Comparison of ENCODE assay signal across 36 cellular contexts in the genomic region with DNA sequence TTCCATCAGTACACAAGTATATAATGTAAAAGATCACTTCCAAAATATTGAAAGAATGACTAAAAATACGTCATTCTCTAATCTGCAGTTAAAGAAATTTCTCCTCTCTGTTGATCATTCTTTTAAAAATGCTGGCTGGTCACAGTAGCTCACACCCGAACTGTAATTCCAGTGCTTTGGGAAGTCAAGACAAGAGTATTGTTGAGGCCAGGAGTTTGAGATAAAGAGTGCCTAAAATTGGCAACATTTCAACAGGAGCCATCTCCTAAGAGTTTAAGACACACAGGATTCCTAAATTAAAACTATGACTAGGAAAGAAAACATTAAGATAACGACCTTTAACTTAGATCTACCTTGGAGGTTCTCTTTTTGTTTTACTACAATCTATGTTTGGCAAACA. TPM values are rescaled to one million over a fixed set of nuclear protein-coding genes. Genes with fewer than 3 reads are reported as not detected.
"Had no signal": no experiment of that assay in that cellular context is flagged by ENCODE, and none has a peak within 500 bp of the region (broad histone marks: within the 10 kb centered on the region; RNA-seq: fewer than 3 reads in every experiment).

No MANE protein-coding gene starts in this region.

- H3K36me3 Mint-ChIP-seq: activated CD4-positive, alpha-beta memory T cell treated with anti-CD3 and anti-CD28 coated beads for 36 hours had no signal

- H2AFZ ChIP-seq: parathyroid adenoma had no signal

- H3K79me2 ChIP-seq: parathyroid adenoma had no signal

- H3K9ac ChIP-seq: parathyroid adenoma had no signal

- H3K27ac Mint-ChIP-seq: activated CD4-positive, alpha-beta memory T cell treated with anti-CD3 and anti-CD28 coated beads for 36 hours; activated CD4-positive, alpha-beta T cell treated with anti-CD3 and anti-CD28 coated beads, Interleukin-2, amount 10 ng/mL, durations not matched to agents 24 days and 14 days; activated T-helper 17 cell treated with anti-CD3 and anti-CD28 coated beads, Interleukin-2, amount 50 U/mL, for 72 hours; nephron progenitor cell; T-helper 1 cell treated with Interleukin-12 subunit alpha and Interleukin-12 subunit beta and Interleukin-4 antibody, amounts not matched to agents 30 μg/mL and 1 μg/mL, for 36 hours had no signal

- ATAC-seq: activated T-cell treated with anti-CD3 and anti-CD28 coated beads, Interleukin-2, amount 50 U/mL, for 4 hours; heart right ventricle; left lung; mucosa of descending colon; psoas muscle had no signal

- H3K4me3 ChIP-seq: heart right ventricle, left lung, lung, mucosa of descending colon, psoas muscle, smooth muscle cell, upper lobe of left lung, vagina had no signal

- H3K4me2 ChIP-seq: smooth muscle cell had no signal

- H3K36me3 ChIP-seq: brain microvascular endothelial cell, heart right ventricle, left lung, upper lobe of left lung, vagina, WERI-Rb-1 had no signal

- H3K27me3 ChIP-seq: brain microvascular endothelial cell, heart right ventricle, left lung, upper lobe of left lung, vagina had no signal

- H3K9me3 ChIP-seq: heart right ventricle, left lung, mucosa of descending colon, psoas muscle, upper lobe of left lung, vagina had no signal

- H3K9me3 Mint-ChIP-seq: activated CD4-positive, alpha-beta memory T cell treated with anti-CD3 and anti-CD28 coated beads for 36 hours; activated CD4-positive, alpha-beta T cell treated with anti-CD3 and anti-CD28 coated beads, Interleukin-2, amount 10 ng/mL, durations not matched to agents 24 days and 14 days; activated T-cell treated with anti-CD3 and anti-CD28 coated beads, Interleukin-2, amount 50 U/mL, for 4 hours; activated T-helper 17 cell treated with anti-CD3 and anti-CD28 coated beads, Interleukin-2, amount 50 U/mL, for 72 hours; nephron progenitor cell; stimulated activated naive CD8-positive, alpha-beta T cell treated with anti-CD3 and anti-CD28 coated beads, Interleukin-15, Interleukin-2, amounts not matched to agents 100 ng/mL and 50 ng/mL, for 24 hours; T-helper 1 cell treated with Interleukin-12 subunit alpha and Interleukin-12 subunit beta and Interleukin-4 antibody, amounts not matched to agents 30 μg/mL and 1 μg/mL, for 36 hours had no signal

- H3K27me3 Mint-ChIP-seq: activated CD4-positive, alpha-beta memory T cell treated with anti-CD3 and anti-CD28 coated beads for 36 hours; activated CD4-positive, alpha-beta T cell treated with anti-CD3 and anti-CD28 coated beads, Interleukin-2, amount 10 ng/mL, durations not matched to agents 24 days and 14 days; activated T-helper 17 cell treated with anti-CD3 and anti-CD28 coated beads, Interleukin-2, amount 50 U/mL, for 72 hours; stimulated activated naive CD8-positive, alpha-beta T cell treated with anti-CD3 and anti-CD28 coated beads, Interleukin-15, Interleukin-2, amounts not matched to agents 100 ng/mL and 50 ng/mL, for 24 hours had no signal

- DNase-seq: activated CD4-positive, alpha-beta memory T cell treated with anti-CD3 and anti-CD28 coated beads for 36 hours; activated CD4-positive, alpha-beta T cell treated with anti-CD3 and anti-CD28 coated beads, Interleukin-2, amount 10 ng/mL, durations not matched to agents 24 days and 14 days; activated CD4-positive, CD25-positive, alpha-beta regulatory T cell treated with anti-CD3 and anti-CD28 coated beads, Interleukin-2, amount 50 U/mL, for 72 hours; activated gamma-delta T cell treated with Interleukin-2 at 50 U/mL for 16 hours; activated naive CD4-positive, alpha-beta T cell treated with anti-CD3 and anti-CD28 coated beads, Interleukin-2, amount 50 U/mL, for 16 hours; activated T-cell treated with anti-CD3 and anti-CD28 coated beads, Interleukin-2, amount 50 U/mL, for 4 hours; amniotic stem cell; brain microvascular endothelial cell; caudate nucleus; cortex of kidney; foreskin fibroblast; heart right ventricle; left lung; mucosa of descending colon; nephron progenitor cell; psoas muscle; stimulated activated CD4-positive, alpha-beta T cell treated with anti-CD3 and anti-CD28 coated beads, Interleukin-15, amount 100 ng/mL, for 24 hours; stimulated activated CD4-positive, alpha-beta T cell treated with anti-CD3 and anti-CD28 coated beads, Interleukin-2, amount 100 ng/mL, for 24 hours; substantia nigra; SW 1271; T1000; upper lobe of left lung; WERI-Rb-1 had no signal

- H3K27ac ChIP-seq: brain microvascular endothelial cell, parathyroid adenoma, psoas muscle, vagina, WERI-Rb-1 had no signal

- FAIRE-seq: astrocyte, endothelial cell of umbilical vein, islet of Langerhans had no signal

- H3K4me3 Mint-ChIP-seq: activated CD4-positive, alpha-beta memory T cell treated with anti-CD3 and anti-CD28 coated beads for 36 hours; activated CD4-positive, alpha-beta T cell treated with anti-CD3 and anti-CD28 coated beads, Interleukin-2, amount 10 ng/mL, durations not matched to agents 24 days and 14 days; activated T-cell treated with anti-CD3 and anti-CD28 coated beads, Interleukin-2, amount 50 U/mL, for 4 hours; activated T-helper 17 cell treated with anti-CD3 and anti-CD28 coated beads, Interleukin-2, amount 50 U/mL, for 72 hours; nephron progenitor cell; stimulated activated naive CD8-positive, alpha-beta T cell treated with anti-CD3 and anti-CD28 coated beads, Interleukin-15, Interleukin-2, amounts not matched to agents 100 ng/mL and 50 ng/mL, for 24 hours; T-helper 1 cell treated with Interleukin-12 subunit alpha and Interleukin-12 subunit beta and Interleukin-4 antibody, amounts not matched to agents 30 μg/mL and 1 μg/mL, for 36 hours had no signal

RNA-seq across cellular contexts. Expression of a gene that starts 25.9 kb away (rescaled TPM):
- total RNA-seq: activated CD4-positive, alpha-beta memory T cell treated with anti-CD3 and anti-CD28 coated beads for 36 hours; activated CD4-positive, alpha-beta T cell treated with anti-CD3 and anti-CD28 coated beads, Interleukin-2, amount 10 ng/mL, durations not matched to agents 24 days and 14 days; activated T-helper 17 cell treated with anti-CD3 and anti-CD28 coated beads, Interleukin-2, amount 50 U/mL, for 72 hours; astrocyte; chondrocyte; endothelial cell of umbilical vein; left lung; lung; mesenteric fat pad; mucosa of descending colon; myocyte; smooth muscle cell; vagina had no signal
- polyA plus RNA-seq: endothelial cell of umbilical vein, heart right ventricle, smooth muscle cell had no signal
